ENCODE assay signal across 14 cellular contexts in the genomic region with DNA sequence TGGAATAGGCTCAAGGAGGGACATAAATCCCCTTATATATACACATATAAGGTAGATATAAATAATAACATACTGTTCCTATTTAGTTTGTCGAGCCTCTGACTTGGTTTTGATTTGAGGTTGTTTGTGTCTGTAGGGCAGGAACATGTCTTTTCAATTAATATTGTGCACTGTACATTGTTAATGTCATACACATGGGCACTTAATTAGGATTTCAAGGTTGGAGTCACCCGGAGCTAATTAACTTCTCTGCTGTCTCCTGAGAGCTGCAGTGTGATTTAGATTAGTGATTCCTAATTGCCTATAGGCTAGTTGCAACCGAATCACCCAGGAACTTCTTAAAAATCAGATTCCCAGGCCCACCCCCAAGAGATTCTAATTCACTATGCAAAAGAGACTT. TPM values are rescaled to one million over a fixed set of nuclear protein-coding genes. Genes with fewer than 3 reads are reported as not detected.
A peak's percentile ranks its signal among the peaks of the same experiment; 100 is the strongest.
DNase-seq lines count a peak whose midpoint lies in the region; ATAC-seq and TF ChIP-seq lines count a peak whose summit lies in the region.
"Had no signal": no experiment of that assay in that cellular context is flagged by ENCODE, and none has a peak within 500 bp of the region (broad histone marks: within the 10 kb centered on the region; RNA-seq: fewer than 3 reads in every experiment).

No MANE protein-coding gene starts in this region.

- no peaks in the 10 kb centered on the region for H4K20me1 ChIP-seq in smooth muscle cell (ENCODE audit: low read depth)

- POLR2A ChIA-PET in activated CD4-positive, alpha-beta memory T cell treated with anti-CD3 and anti-CD28 coated beads, Interleukin-2, amount 10 ng/mL, durations not matched to agents 7 days and 5 days (lab: Charles Lee), result no interaction called here

- no peak overlapping the region for H3K4me2 ChIP-seq in smooth muscle cell

- peaks cover 11 to 71% (median 35%) of the 10 kb centered on the region in 9 donors for H3K4me1 ChIP-seq in heart right ventricle
- peaks cover 4% of the 10 kb centered on the region for H3K4me1 ChIP-seq in right cardiac atrium (ENCODE audit: control insufficient read depth, insufficient read depth, low read length)
- no peaks in the 10 kb centered on the region for H3K4me1 ChIP-seq in smooth muscle cell (ENCODE audit: low read depth)

- no peaks in the 10 kb centered on the region for H3F3A ChIP-seq in smooth muscle cell (ENCODE audit: low read depth)

- no peaks in the 10 kb centered on the region for H3K4me1 Mint-ChIP-seq in activated CD4-positive, alpha-beta memory T cell treated with anti-CD3 and anti-CD28 coated beads, Interleukin-2, amount 10 ng/mL, durations not matched to agents 7 days and 5 days
- H3K4me1 Mint-ChIP-seq: CD4-positive, alpha-beta memory T cell had no signal

- H3K9me3 Mint-ChIP-seq in activated CD4-positive, alpha-beta memory T cell treated with anti-CD3 and anti-CD28 coated beads, Interleukin-2, amount 10 ng/mL, durations not matched to agents 7 days and 5 days, result no peaks in the 10 kb centered on the region
- H3K9me3 Mint-ChIP-seq: CD4-positive, alpha-beta memory T cell had no signal

- H3K27me3 Mint-ChIP-seq in activated CD4-positive, alpha-beta memory T cell treated with anti-CD3 and anti-CD28 coated beads, Interleukin-2, amount 10 ng/mL, durations not matched to agents 7 days and 5 days, result no peaks in the 10 kb centered on the region
- H3K27me3 Mint-ChIP-seq: CD4-positive, alpha-beta memory T cell had no signal

- no peak overlapping the region for H3K4me3 Mint-ChIP-seq in activated CD4-positive, alpha-beta memory T cell treated with anti-CD3 and anti-CD28 coated beads, Interleukin-2, amount 10 ng/mL, durations not matched to agents 7 days and 5 days
- H3K4me3 Mint-ChIP-seq: CD4-positive, alpha-beta memory T cell had no signal

- H2AFZ ChIP-seq in smooth muscle cell (ENCODE audit: low read depth), result peak overlapping the region; percentile 23

- no peak overlapping the region for H3K4me3 ChIP-seq in heart right ventricle
- H3K4me3 ChIP-seq in right cardiac atrium (ENCODE audit: low read length), result no peak overlapping the region
- no peak overlapping the region for H3K4me3 ChIP-seq in coronary artery
- no peak overlapping the region for H3K4me3 ChIP-seq in smooth muscle cell
- H3K4me3 ChIP-seq: HAP-1 had no signal

- H3K36me3 ChIP-seq in heart right ventricle (no peaks in the 10 kb centered on the region), smooth muscle cell (ENCODE audit: low read depth) (no peaks in the 10 kb centered on the region)
- H3K36me3 ChIP-seq: HAP-1 had no signal

- TF ChIP-seq CTCF in heart right ventricle (IDR thresholded peaks at IDR 0.05) (no peak), coronary artery (IDR thresholded peaks at IDR 0.05) (no peak), smooth muscle cell (IDR thresholded peaks at IDR 0.05; ENCODE audit: borderline replicate concordance, insufficient read depth, poor library complexity, severe bottlenecking) (no peak)

- H3K79me2 ChIP-seq in smooth muscle cell (ENCODE audit: low read depth), result no peaks in the 10 kb centered on the region

- H3K9ac ChIP-seq in smooth muscle cell (ENCODE audit: low read depth), result no peak overlapping the region

- CTCF ChIA-PET in activated CD4-positive, alpha-beta memory T cell treated with anti-CD3 and anti-CD28 coated beads, Interleukin-2, amount 10 ng/mL, durations not matched to agents 7 days and 5 days (lab: Charles Lee), result interaction anchor here (1.3 kb wide), 1 partner anchor 13 kb away, joined by 4 read pairs; no protein-coding TSS in a partner anchor

- WGBS in heart right ventricle, 2 donors, result 56 to 66% methylated on average over 3 of the region's 3 CpGs
- 74% methylated on average over 3 of the region's 3 CpGs for WGBS in right cardiac atrium
- WGBS in smooth muscle cell (ENCODE audit: low lambda C conversion rate), result 71% methylated on average over 3 of the region's 3 CpGs

- no peak overlapping the region for H3K27ac Mint-ChIP-seq in activated CD4-positive, alpha-beta memory T cell treated with anti-CD3 and anti-CD28 coated beads, Interleukin-2, amount 10 ng/mL, durations not matched to agents 7 days and 5 days
- H3K27ac Mint-ChIP-seq: CD4-positive, alpha-beta memory T cell had no signal

- peaks cover 9% of the 10 kb centered on the region for H3K36me3 Mint-ChIP-seq in activated CD4-positive, alpha-beta memory T cell treated with anti-CD3 and anti-CD28 coated beads, Interleukin-2, amount 10 ng/mL, durations not matched to agents 7 days and 5 days (ENCODE audit: low read depth)

- ATAC-seq in heart right ventricle (no peak), right cardiac atrium (no peak), GM19455 (IDR thresholded peaks at IDR 0.05; ENCODE audit: unreplicated experiment) (no peak)

- intact Hi-C loops in heart right ventricle (cut with DNase I), result loop anchor here in 3 of 10 donors (5.0 to 10.0 kb wide), 5 partner anchors 90 to 322 kb away; no protein-coding TSS in a partner anchor
- intact Hi-C loops in right cardiac atrium (cut with DNase I), result loop anchor here in 1 of 4 donors (10.0 kb wide), 1 partner anchor 90 kb away; no protein-coding TSS in a partner anchor

- DNase-seq in heart right ventricle, result no peak
- DNase-seq in right cardiac atrium, result no peak
- DNase-seq in coronary artery (ENCODE audit: low spot score), result no peak
- no peak for DNase-seq in smooth muscle cell (lab: John Stamatoyannopoulos, UW; ENCODE audit: unreplicated experiment)
- DNase-seq in activated CD4-positive, alpha-beta T cell treated with anti-CD3 and anti-CD28 coated beads, Interleukin-2, amount 50 U/mL, for 4 hours, result no peak
- DNase-seq in NCI-H1930 (lab: John Stamatoyannopoulos, UW), result no peak
- no peak for DNase-seq in activated CD4-positive, alpha-beta memory T cell treated with anti-CD3 and anti-CD28 coated beads, Interleukin-2, amount 10 ng/mL, durations not matched to agents 7 days and 5 days
- DNase-seq: CD4-positive, alpha-beta memory T cell; NCI-H1105 treated with DMSO at 0.1 percent for 48 hours; NCI-H1694 treated with DMSO at 0.1 percent for 48 hours had no signal

- no peaks in the 10 kb centered on the region for H3K27me3 ChIP-seq in heart right ventricle
- H3K27me3 ChIP-seq in right cardiac atrium (ENCODE audit: control insufficient read depth, insufficient read depth), result no peaks in the 10 kb centered on the region
- H3K27me3 ChIP-seq in smooth muscle cell (ENCODE audit: low read depth), result no peaks in the 10 kb centered on the region

- H3K27ac ChIP-seq in heart right ventricle, result peak overlapping the region in 9 of 10 donors; percentile 8 to 82 (median 74)
- no peak overlapping the region for H3K27ac ChIP-seq in right cardiac atrium (ENCODE audit: low read length)
- peak overlapping the region; percentile 79 to 90 for H3K27ac ChIP-seq in coronary artery
- peak overlapping the region; percentile 49 for H3K27ac ChIP-seq in smooth muscle cell (ENCODE audit: low read depth)
- H3K27ac ChIP-seq: HL-60, RWPE1 had no signal

- H3K9me3 ChIP-seq in heart right ventricle (no peaks in the 10 kb centered on the region), right cardiac atrium (ENCODE audit: control insufficient read depth, low read length) (no peaks in the 10 kb centered on the region), smooth muscle cell (replicated peaks; ENCODE audit: low read depth) (no peaks in the 10 kb centered on the region)
- H3K9me3 ChIP-seq: HAP-1 had no signal

RNA-seq across cellular contexts. Expression of a gene that starts 50.4 kb away (rescaled TPM):
- 100 to 1,000 TPM in 4 of 10 donors, 10 to 100 TPM in 6; 19.4 to 134 (median 69.3) TPM for total RNA-seq in heart right ventricle
- 10 to 100 TPM; 15.9 to 42.0 TPM for polyA plus RNA-seq in heart right ventricle
- 10 to 100 TPM; 53.6 to 88.3 (median 68.7) TPM for total RNA-seq in right cardiac atrium
- 42.2 TPM for polyA plus RNA-seq in right cardiac atrium
- 104 and 115 TPM in 2 replicates for total RNA-seq in smooth muscle cell
- 56.2 and 94.3 TPM in 2 replicates for polyA plus RNA-seq in smooth muscle cell
- 1 to 10 TPM; 1.9 to 2.0 TPM for total RNA-seq in activated CD4-positive, alpha-beta memory T cell treated with anti-CD3 and anti-CD28 coated beads, Interleukin-2, amount 10 ng/mL, durations not matched to agents 7 days and 5 days
- total RNA-seq: CD4-positive, alpha-beta memory T cell had no signal

Comparison
In these comparisons a context has a peak if more than half of its experiments do, and no peak if none do; other contexts are left out.
1. RNA of a gene that starts 50.4 kb away (total RNA-seq): 104 to 115 TPM in smooth muscle cell, 53.6 to 88.3 TPM in right cardiac atrium and 19.4 to 134 TPM in heart right ventricle; 1.9 to 2.0 TPM in activated CD4-positive, alpha-beta memory T cell treated with anti-CD3 and anti-CD28 coated beads, Interleukin-2, amount 10 ng/mL, durations not matched to agents 7 days and 5 days; every median in the first group is over 4 times any median in the second.